8 cellular contexts compared by ENCODE assay signal in genomic region chr2:113720167-113720566, GRCh38. TPM values are rescaled to one million over a fixed set of nuclear protein-coding genes. Genes with fewer than 3 reads are reported as not detected.
DNase-seq lines count a peak whose midpoint lies in the region; ATAC-seq, FAIRE-seq and TF ChIP-seq lines count a peak whose summit lies in the region.

No MANE protein-coding gene starts in this region.

- ATAC-seq in A549 (peak; percentile 63 to 64; a peak in 5 of 6 replicates), HG02970 (IDR thresholded peaks at IDR 0.05; ENCODE audit: low FRiP score, unreplicated experiment) (no peak)

- peaks cover 3% of the 10 kb centered on the region; the same call in 1 of the 2 replicates for H4K20me1 ChIP-seq in PC-9 (ENCODE audit: insufficient read depth)

- CTCF ChIA-PET in A549 (lab: Yijun Ruan, JAX) = interaction anchor here (0.9 to 1.4 kb wide), 4 partner anchors 11 to 831 kb away, joined by 3 to 4 read pairs (median 3); no protein-coding TSS in a partner anchor
- CTCF ChIA-PET in PC-9 (lab: Charles Lee) = no interaction called here

- no peaks in the 10 kb centered on the region for H3K4me1 ChIP-seq in A549
- H3K4me1 ChIP-seq in PC-9 (replicated peaks; ENCODE audit: insufficient read depth) = no peaks in the 10 kb centered on the region
- H3K4me1 ChIP-seq in ascending aorta = no peaks in the 10 kb centered on the region

- H3K9me2 ChIP-seq in PC-9 (ENCODE audit: insufficient read depth) = peaks cover 4% of the 10 kb centered on the region; the same call in 1 of the 2 replicates

- no peak for TF ChIP-seq POLR2A in A549 (IDR thresholded peaks at IDR 0.05; ENCODE audit: low read length)

- POLR2A ChIA-PET in A549 (lab: Yijun Ruan, JAX) (no interaction called here), PC-9 (lab: Charles Lee; ENCODE audit: unreplicated experiment) (no interaction called here)

- WGBS in A549 (ENCODE audit: missing lambda C conversion rate) = 51% methylated on average over 3 of the region's 3 CpGs

- TF ChIP-seq EP300 in A549 (IDR thresholded peaks at IDR 0.05) = no peak

- peak; percentile 18 to 33 for DNase-seq in A549 (ENCODE audit: low read depth in 1 of 2, low spot score in 1 of 2)
- no peak for DNase-seq in GM19239 (ENCODE audit: insufficient read length, low spot score)
- peak in 1 of 2 experiments; percentile 41 for DNase-seq in PC-9
- DNase-seq in fibroblast of peridontal ligament (ENCODE audit: extremely low read depth) = peak; percentile 27
- DNase-seq in cerebellar cortex (ENCODE audit: low spot score) = no peak
- no peak for DNase-seq in ascending aorta (ENCODE audit: low spot score in 2 of 2)
- DNase-seq in cerebellar nuclear complex (lab: John Stamatoyannopoulos, UW) = no peak

- no peak overlapping the region for H3K27ac ChIP-seq in A549
- no peak overlapping the region for H3K27ac ChIP-seq in PC-9
- no peak overlapping the region for H3K27ac ChIP-seq in ascending aorta

- H3F3A ChIP-seq in PC-9 (ENCODE audit: insufficient read depth, low read depth) = peaks cover 10% of the 10 kb centered on the region

- TF ChIP-seq CTCF in A549 (IDR thresholded peaks at IDR 0.05) (peak; percentile 59), PC-9 (conservative IDR thresholded peaks at IDR 0.05) (peak; percentile 65), ascending aorta (IDR thresholded peaks at IDR 0.05) (peak in 1 of 3 experiments; percentile 32)

- intact Hi-C loops in PC-9 (cut with micrococcal nuclease; ENCODE audit: unreplicated experiment) = no loop called here
- intact Hi-C loops in ascending aorta (cut with DNase I) = no loop called here

- TF ChIP-seq RAD21 in A549 (conservative IDR thresholded peaks at IDR 0.05 in 1 of 2, IDR thresholded peaks at IDR 0.05 in 1 of 2) = peak; percentile 47; a peak in 4 of 5 replicates

- H3K79me2 ChIP-seq in PC-9 (ENCODE audit: low read depth) = no peaks in the 10 kb centered on the region

- H3K36me3 ChIP-seq in PC-9 (ENCODE audit: low read depth) = 0 out of 2 replicates have a peak, but pooled peaks cover 6% of the 10 kb centered on the region
- H3K36me3 ChIP-seq in ascending aorta = peaks cover 33 to 57% of the 10 kb centered on the region in 2 donors

- no peak for FAIRE-seq in A549 (lab: Jason Lieb, UNC)
- FAIRE-seq in GM19239 (lab: Jason Lieb, UNC) = peak; percentile 23

- H3K9me3 ChIP-seq in A549 (no peaks in the 10 kb centered on the region), PC-9 (ENCODE audit: insufficient read depth, low read depth) (no peaks in the 10 kb centered on the region), ascending aorta (no peaks in the 10 kb centered on the region)

- H2AFZ ChIP-seq in PC-9 = no peak overlapping the region

- H3K4me3 ChIP-seq in A549 (no peak overlapping the region), PC-9 (no peak overlapping the region), ascending aorta (no peak overlapping the region)

- H3K4me2 ChIP-seq in A549 (no peak overlapping the region), PC-9 (no peak overlapping the region)

- H3K27me3 ChIP-seq in PC-9 (ENCODE audit: insufficient read depth, low read depth) = no peaks in the 10 kb centered on the region
- no peaks in the 10 kb centered on the region for H3K27me3 ChIP-seq in ascending aorta

- no TSS peak for BruUV-seq in PC-9 (replicated peaks; lab: Mats Ljungman, UMichigan)

TF ChIP-seq in A549, 52 proteins besides CTCF, POLR2A, EP300 and RAD21:
- TF ChIP-seq KDM1A (IDR thresholded peaks at IDR 0.05; ENCODE audit: low read depth) (no peak), SMC3 (IDR thresholded peaks at IDR 0.05) (peak; percentile 63)

RNA-seq across cellular contexts. Expression of gene SLC35F5, which starts 36.3 kb away (rescaled TPM):
- polyA plus RNA-seq in A549 (2011; rRNA removed) (86.6 and 90.0 TPM in 2 replicates), A549 (2017; fragmentation: RNase III; extraction: RNeasy Plus Mini Kit Qiagen cat#74134 plus additional on column Dnase treatment) (45.0 to 50.0 TPM (median 45.6 TPM) in 3 replicates)
- 15.7 and 19.3 TPM in 2 replicates for polyA plus RNA-seq in A549 (2012; cell fraction: cytosol; rRNA removed)
- polyA plus RNA-seq in A549 (2012; cell fraction: nucleus; rRNA removed) = 10.3 and 14.3 TPM in 2 replicates
- 57.7 and 60.6 TPM in 2 replicates for polyA minus RNA-seq in A549 (2011; rRNA and poly(A)+ RNA removed)
- total RNA-seq in PC-9 (2021) (41.6 and 43.5 TPM in 2 replicates), ascending aorta (55.7 TPM)

Comparison
In these comparisons a context has a peak if more than half of its experiments do, and no peak if none do; other contexts are left out.
1. DNase-seq: peak in A549 (2 of 2) and fibroblast of peridontal ligament (single experiment); none in GM19239 (single experiment), cerebellar cortex (single experiment), ascending aorta (0 of 2) and cerebellar nuclear complex (0 of 2).